8 cellular contexts compared by ENCODE assay signal in the genomic region with DNA sequence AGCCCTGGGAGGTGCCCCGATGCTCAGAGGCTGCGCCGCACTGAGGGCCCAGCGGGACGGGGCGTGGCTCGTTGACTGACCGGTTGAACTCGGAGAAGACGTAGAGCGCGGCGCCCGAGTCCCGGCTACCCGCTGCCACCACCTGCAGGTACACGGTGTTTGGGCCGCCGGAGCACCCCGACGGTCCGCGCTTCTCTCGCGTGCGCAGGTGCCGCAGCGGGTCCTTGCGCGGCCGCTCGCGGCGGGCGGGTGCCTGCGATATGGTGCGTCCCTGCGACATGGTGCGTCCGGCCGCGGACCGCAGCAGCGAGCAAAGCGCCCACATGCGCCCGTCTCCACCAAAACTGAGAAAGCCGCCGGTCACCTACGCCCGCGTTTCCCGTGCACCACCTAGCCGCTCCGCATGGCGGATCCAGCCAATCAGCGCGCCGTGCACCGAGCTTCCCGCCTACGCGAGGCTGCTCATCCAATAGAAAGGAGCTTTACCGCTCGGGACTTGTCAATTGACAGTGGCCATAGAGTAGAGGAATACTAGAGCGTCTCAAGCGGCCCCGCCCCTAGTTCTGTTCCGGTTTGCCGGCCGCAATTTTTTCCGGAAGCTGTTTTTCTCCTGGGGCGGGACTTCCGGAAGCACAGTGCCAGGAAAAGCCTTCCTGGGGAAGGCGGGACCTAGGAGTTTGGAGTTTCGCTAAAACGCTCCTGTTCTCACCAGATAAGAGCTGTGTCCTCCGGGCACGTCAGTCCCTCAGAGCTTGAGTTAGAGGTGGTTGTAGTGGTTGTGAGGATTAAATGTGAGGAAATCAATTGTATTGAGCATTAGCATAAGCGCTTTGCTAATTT. TPM values are rescaled to one million over a fixed set of nuclear protein-coding genes. Genes with fewer than 3 reads are reported as not detected.
DNase-seq lines count a peak whose midpoint lies in the region; ATAC-seq, FAIRE-seq and TF ChIP-seq lines count a peak whose summit lies in the region.

A gene with protein sequence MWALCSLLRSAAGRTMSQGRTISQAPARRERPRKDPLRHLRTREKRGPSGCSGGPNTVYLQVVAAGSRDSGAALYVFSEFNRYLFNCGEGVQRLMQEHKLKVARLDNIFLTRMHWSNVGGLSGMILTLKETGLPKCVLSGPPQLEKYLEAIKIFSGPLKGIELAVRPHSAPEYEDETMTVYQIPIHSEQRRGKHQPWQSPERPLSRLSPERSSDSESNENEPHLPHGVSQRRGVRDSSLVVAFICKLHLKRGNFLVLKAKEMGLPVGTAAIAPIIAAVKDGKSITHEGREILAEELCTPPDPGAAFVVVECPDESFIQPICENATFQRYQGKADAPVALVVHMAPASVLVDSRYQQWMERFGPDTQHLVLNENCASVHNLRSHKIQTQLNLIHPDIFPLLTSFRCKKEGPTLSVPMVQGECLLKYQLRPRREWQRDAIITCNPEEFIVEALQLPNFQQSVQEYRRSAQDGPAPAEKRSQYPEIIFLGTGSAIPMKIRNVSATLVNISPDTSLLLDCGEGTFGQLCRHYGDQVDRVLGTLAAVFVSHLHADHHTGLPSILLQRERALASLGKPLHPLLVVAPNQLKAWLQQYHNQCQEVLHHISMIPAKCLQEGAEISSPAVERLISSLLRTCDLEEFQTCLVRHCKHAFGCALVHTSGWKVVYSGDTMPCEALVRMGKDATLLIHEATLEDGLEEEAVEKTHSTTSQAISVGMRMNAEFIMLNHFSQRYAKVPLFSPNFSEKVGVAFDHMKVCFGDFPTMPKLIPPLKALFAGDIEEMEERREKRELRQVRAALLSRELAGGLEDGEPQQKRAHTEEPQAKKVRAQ (minus strand): TSS at position 405 of the 840 bp plus-strand sequence. CDS start 80 bp downstream, at position 325.

- peak within 1 kb of the TSS; percentile 61; the same call in 1 of the 2 replicates for H3K27ac ChIP-seq in SK-N-MC
- H3K27ac ChIP-seq in neuronal stem cell (replicated peaks; ENCODE audit: low read length), result peak within 1 kb of the TSS; percentile 88

- no peak within 1 kb of the TSS for H2BK120ac ChIP-seq in neuronal stem cell (ENCODE audit: low read depth, low read length)

- H2BK5ac ChIP-seq in neuronal stem cell (ENCODE audit: low read length), result no peak within 1 kb of the TSS

- H3K9ac ChIP-seq in SK-N-MC (ENCODE audit: insufficient read length) (peak within 1 kb of the TSS; percentile 89), neuronal stem cell (ENCODE audit: low read depth, low read length, poor library complexity) (peak within 1 kb of the TSS; percentile 93)

- H3K36me3 ChIP-seq in GM06990 (ENCODE audit: control insufficient read depth, insufficient read depth, low read length), result peaks cover 16% of the 10 kb centered on the region
- peaks cover 35% of the 10 kb centered on the region for H3K36me3 ChIP-seq in SK-N-MC (ENCODE audit: insufficient read depth, low read length)
- peaks cover 21 to 38% of the 10 kb centered on the region in 2 donors for H3K36me3 ChIP-seq in neuronal stem cell (replicated peaks in 1 of 2; ENCODE audit: control insufficient read depth in 2 of 2, insufficient read depth in 2 of 2, low read length in 2 of 2)

- no peaks in the 10 kb centered on the region for H3K27me3 Mint-ChIP-seq in activated naive CD4-positive, alpha-beta T cell treated with anti-CD3 and anti-CD28 coated beads, Interleukin-2, amount 10 ng/mL, durations not matched to agents 7 days and 5 days

- H3K4me1 ChIP-seq in neuronal stem cell (ENCODE audit: control insufficient read depth in 2 of 2, insufficient read depth in 1 of 2, low read depth in 1 of 2, low read length in 2 of 2), result peaks cover 0 to 2% of the 10 kb centered on the region in 2 donors

- H3K23ac ChIP-seq in neuronal stem cell (ENCODE audit: low read depth, low read length, poor library complexity), result peak within 1 kb of the TSS; percentile 95

- no peaks in the 10 kb centered on the region for H3K9me3 Mint-ChIP-seq in activated naive CD4-positive, alpha-beta T cell treated with anti-CD3 and anti-CD28 coated beads, Interleukin-2, amount 10 ng/mL, durations not matched to agents 7 days and 5 days

- no peak within 1 kb of the TSS for H2BK12ac ChIP-seq in neuronal stem cell (ENCODE audit: low read length)

- peak; percentile 96 for DNase-seq in GM06990 (ENCODE audit: extremely low read depth, insufficient read length)
- DNase-seq in NB4 (ENCODE audit: low read depth), result peak; percentile 99
- peak; percentile 66 for DNase-seq in SK-N-MC (ENCODE audit: low read depth, low spot score)
- DNase-seq in activated naive CD4-positive, alpha-beta T cell treated with anti-CD3 and anti-CD28 coated beads, Interleukin-2, amount 10 ng/mL, durations not matched to agents 7 days and 5 days, result peak; percentile 96
- peak; percentile 96 to 97 for DNase-seq in frontal cortex (ENCODE audit: low spot score in 2 of 2)
- peak; percentile 98 for DNase-seq in neuronal stem cell (ENCODE audit: low spot score)

- no peak within 1 kb of the TSS for H2AK5ac ChIP-seq in neuronal stem cell (ENCODE audit: low read depth, low read length)

- peak within 1 kb of the TSS; percentile 95 for H3K27ac Mint-ChIP-seq in activated naive CD4-positive, alpha-beta T cell treated with anti-CD3 and anti-CD28 coated beads, Interleukin-2, amount 10 ng/mL, durations not matched to agents 7 days and 5 days

- H3K9me3 ChIP-seq in SK-N-MC (ENCODE audit: low read depth, low read length) (no peaks in the 10 kb centered on the region), neuronal stem cell (replicated peaks in 1 of 2; ENCODE audit: control insufficient read depth in 2 of 2, insufficient read depth in 1 of 2, low read depth in 1 of 2, low read length in 2 of 2) (no peaks in the 10 kb centered on the region)

- H3K14ac ChIP-seq in neuronal stem cell (ENCODE audit: low read length), result peak within 1 kb of the TSS; percentile 72

- peaks cover 26% of the 10 kb centered on the region for H3K4me1 Mint-ChIP-seq in activated naive CD4-positive, alpha-beta T cell treated with anti-CD3 and anti-CD28 coated beads, Interleukin-2, amount 10 ng/mL, durations not matched to agents 7 days and 5 days

- no peak within 1 kb of the TSS for H4K91ac ChIP-seq in neuronal stem cell (ENCODE audit: low read depth, low read length, poor library complexity)

- peak; percentile 98 for FAIRE-seq in frontal cortex (lab: Jason Lieb, UNC)

- CTCF ChIA-PET in activated naive CD4-positive, alpha-beta T cell treated with anti-CD3 and anti-CD28 coated beads, Interleukin-2, amount 10 ng/mL, durations not matched to agents 7 days and 5 days (lab: Charles Lee), result interaction anchor here (1.2 to 4.4 kb wide), 3 partner anchors 9 to 15 kb away, joined by 4 to 74 read pairs (median 22); no protein-coding TSS in a partner anchor

- no peak within 1 kb of the TSS for H4K8ac ChIP-seq in neuronal stem cell (ENCODE audit: low read depth, low read length)

- peak within 1 kb of the TSS; percentile 54 for H2BK15ac ChIP-seq in neuronal stem cell (ENCODE audit: low read length)

- ATAC-seq in HG02571 (IDR thresholded peaks at IDR 0.05; ENCODE audit: unreplicated experiment), result peak; percentile 95

- peak within 1 kb of the TSS; percentile 95 for H3K4me3 Mint-ChIP-seq in activated naive CD4-positive, alpha-beta T cell treated with anti-CD3 and anti-CD28 coated beads, Interleukin-2, amount 10 ng/mL, durations not matched to agents 7 days and 5 days

- TF ChIP-seq CTCF in GM06990 (IDR thresholded peaks at IDR 0.05; ENCODE audit: insufficient read depth, low read length, poor library complexity, severe bottlenecking) (no peak), NB4 (IDR thresholded peaks at IDR 0.05; ENCODE audit: low read depth, low read length) (no peak), subcutaneous adipose tissue (IDR thresholded peaks at IDR 0.05; ENCODE audit: low read depth) (no peak)

- H3K79me1 ChIP-seq in neuronal stem cell (ENCODE audit: low read depth, low read length), result peaks cover 3% of the 10 kb centered on the region

- H2AFZ ChIP-seq in neuronal stem cell (ENCODE audit: low read length), result peak within 1 kb of the TSS; percentile 94

- peaks cover 37% of the 10 kb centered on the region for H3K36me3 Mint-ChIP-seq in activated naive CD4-positive, alpha-beta T cell treated with anti-CD3 and anti-CD28 coated beads, Interleukin-2, amount 10 ng/mL, durations not matched to agents 7 days and 5 days

- no peaks in the 10 kb centered on the region for H3K27me3 ChIP-seq in GM06990 (replicated peaks; ENCODE audit: control insufficient read depth, insufficient read depth, low read length)
- H3K27me3 ChIP-seq in neuronal stem cell (ENCODE audit: control insufficient read depth in 3 of 3, insufficient read depth in 3 of 3, low read depth in 1 of 3, low read length in 3 of 3), result no peaks in the 10 kb centered on the region

- peak; percentile 83 for TF ChIP-seq POLR2A in NB4 (IDR thresholded peaks at IDR 0.05; ENCODE audit: extremely low read depth, insufficient read length)

- no peak within 1 kb of the TSS for H3K4ac ChIP-seq in neuronal stem cell (ENCODE audit: low read length)

- H3K4me2 ChIP-seq in neuronal stem cell (ENCODE audit: insufficient read depth, low read length, poor library complexity, severe bottlenecking), result peak within 1 kb of the TSS; percentile 89

- peak within 1 kb of the TSS; percentile 89 for H3K4me3 ChIP-seq in GM06990 (replicated peaks; ENCODE audit: low read depth, low read length)
- peak within 1 kb of the TSS; percentile 96 for H3K4me3 ChIP-seq in NB4 (ENCODE audit: low read depth, low read length)
- H3K4me3 ChIP-seq in SK-N-MC, result peak within 1 kb of the TSS; percentile 92
- peak within 1 kb of the TSS; percentile 63 to 96 for H3K4me3 ChIP-seq in neuronal stem cell (ENCODE audit: low read length in 2 of 2)

- peak within 1 kb of the TSS; percentile 81 for H3K18ac ChIP-seq in neuronal stem cell (ENCODE audit: low read length)

- WGBS in neuronal stem cell (ENCODE audit: extremely low coverage in 2 of 2, insufficient read length in 2 of 2, insufficient replicate concordance in 1 of 2), 2 donors, result no CpG with 5 or more reads among the region's 80 CpGs

RNA-seq across cellular contexts. Expression of the gene that starts here (rescaled TPM):
- 37.1 TPM for total RNA-seq in frontal cortex
- 38.7 TPM for polyA plus RNA-seq in neuronal stem cell (2013, experiment 1 of 2)
- 36.8 TPM for polyA plus RNA-seq in neuronal stem cell (2013, experiment 2 of 2)
- 10 to 100 TPM; 60.1 to 85.9 (median 63.7) TPM for total RNA-seq in subcutaneous adipose tissue

Comparison
In these comparisons a context has a peak if more than half of its experiments do, and no peak if none do; other contexts are left out.
1. Peak in every context shown above with its lines: DNase-seq, ATAC-seq, H3K4me3 ChIP-seq and H3K27ac ChIP-seq.